Comparison of ENCODE assay signal across 8 cellular contexts in the genomic region with DNA sequence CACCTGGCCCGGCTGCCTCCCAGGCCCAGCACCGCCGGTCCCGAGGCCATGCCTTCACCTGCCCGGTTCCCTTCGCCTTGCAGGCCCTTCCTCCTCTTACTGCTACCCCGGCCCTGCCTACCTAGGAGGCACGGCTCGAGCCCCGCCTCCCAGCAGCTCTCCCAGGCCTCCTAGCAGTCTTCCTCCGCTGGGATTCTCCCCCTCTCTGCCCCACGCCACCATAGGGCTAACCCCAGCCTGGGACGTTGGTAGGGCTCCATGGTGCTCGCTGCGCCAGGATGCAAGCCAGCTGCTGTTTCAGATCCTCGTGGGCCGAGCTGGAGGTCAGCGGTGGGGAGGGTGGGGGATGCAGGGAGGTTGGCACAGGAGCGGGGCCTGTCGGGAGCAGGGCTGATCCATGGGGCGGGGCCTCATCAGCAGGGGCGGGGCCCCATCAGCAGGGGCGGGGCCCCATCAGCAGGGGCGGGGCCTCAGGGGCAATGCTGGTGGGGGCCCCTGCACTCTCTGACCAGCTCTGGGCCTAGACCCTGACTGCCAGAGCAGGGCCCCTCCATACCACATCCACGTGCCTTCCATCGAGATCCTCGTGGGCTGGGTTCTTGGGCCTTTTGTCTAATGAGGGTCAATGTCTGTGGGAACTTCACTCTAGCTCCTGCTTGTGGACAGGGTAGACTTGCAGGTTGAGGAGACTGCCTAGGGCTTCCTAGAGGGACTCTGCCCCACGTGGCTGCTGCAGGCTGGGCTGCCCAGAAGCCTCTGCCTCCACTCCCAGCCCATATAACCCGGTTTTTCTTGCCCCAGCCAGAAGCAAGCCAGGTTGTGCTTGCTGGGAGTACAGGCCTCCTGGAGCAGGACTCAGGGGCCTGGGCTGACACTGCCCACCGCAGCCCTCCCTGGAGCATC.
DNase-seq lines count a peak whose midpoint lies in the region; ATAC-seq, FAIRE-seq and TF ChIP-seq lines count a peak whose summit lies in the region.
"Had no signal": no experiment of that assay in that cellular context is flagged by ENCODE, and none has a peak within 500 bp of the region (broad histone marks: within the 10 kb centered on the region; RNA-seq: fewer than 3 reads in every experiment).

No MANE protein-coding gene starts in this region.

- FAIRE-seq in H1 (lab: Jason Lieb, UNC), result no peak
- FAIRE-seq: endometrium had no signal

- peaks cover 2 to 18% (median 17%) of the 10 kb centered on the region in 4 experiments; a peak in 6 of 8 replicates for H3K36me3 ChIP-seq in H1 (ENCODE audit: control insufficient read depth in 2 of 4, insufficient read depth in 4 of 4, low read length in 3 of 4)
- peaks cover 0 to 2% of the 10 kb centered on the region in 2 donors for H3K36me3 ChIP-seq in neuronal stem cell (replicated peaks in 1 of 2; ENCODE audit: control insufficient read depth in 2 of 2, insufficient read depth in 2 of 2, low read length in 2 of 2)

- CTCF ChIA-PET in H1 (lab: Charles Lee; ENCODE audit: partially characterized antibody), result interaction anchor here (0.7 to 8.1 kb wide), 31 partner anchors 10 to 431 kb away, joined by 3 to 159 read pairs (median 6); no protein-coding TSS in a partner anchor

- no peak; a peak in 1 of 3 replicates for TF ChIP-seq POLR2A in H1 (IDR thresholded peaks at IDR 0.05; ENCODE audit: control extremely low read depth in 1 of 2, low read depth in 2 of 2, low read length in 2 of 2)

- H2BK12ac ChIP-seq in H1 (ENCODE audit: low read depth, low read length) (no peak overlapping the region; the same call in 1 of the 2 replicates), neuronal stem cell (ENCODE audit: low read length) (no peak overlapping the region)

- H4K20me1 ChIP-seq in H1 (replicated peaks in 1 of 2; ENCODE audit: control insufficient read depth in 1 of 2, insufficient read depth in 2 of 2, low read length in 2 of 2), result peaks cover 1 to 19% of the 10 kb centered on the region in 2 experiments

- H3K4me3 ChIP-seq in H1 (ENCODE audit: extremely low read depth in 1 of 4, insufficient read depth in 2 of 4, low read depth in 3 of 4, low read length in 4 of 4) (peak overlapping the region; percentile 65 to 77 (median 71)), neuronal stem cell (ENCODE audit: low read length in 2 of 2) (peak overlapping the region in 1 of 2 donors; percentile 77)

- no peaks in the 10 kb centered on the region for H3K27me3 ChIP-seq in H1 (replicated peaks in 1 of 4; ENCODE audit: control insufficient read depth in 3 of 4, extremely low read depth in 1 of 4, insufficient read depth in 3 of 4, low read length in 3 of 4)
- H3K27me3 ChIP-seq in neuronal stem cell (ENCODE audit: control insufficient read depth in 3 of 3, insufficient read depth in 3 of 3, low read depth in 1 of 3, low read length in 3 of 3), result peaks cover 0 to 9% (median 3%) of the 10 kb centered on the region in 3 experiments

- H4K8ac ChIP-seq in H1 (ENCODE audit: extremely low read depth, insufficient read depth, low read length) (peak overlapping the region; percentile 88), neuronal stem cell (ENCODE audit: low read depth, low read length) (no peak overlapping the region)

- H3K18ac ChIP-seq in H1 (ENCODE audit: extremely low read depth, low read length), result peak overlapping the region; percentile 84
- H3K18ac ChIP-seq in neuronal stem cell (ENCODE audit: low read length), result peak overlapping the region; percentile 69

- H3K4ac ChIP-seq in H1 (replicated peaks; ENCODE audit: insufficient read length, low read depth, low read length), result peak overlapping the region; percentile 89
- no peak overlapping the region for H3K4ac ChIP-seq in neuronal stem cell (ENCODE audit: low read length)

- H3K56ac ChIP-seq in H1 (replicated peaks; ENCODE audit: insufficient read length, low read depth, low read length), result no peak overlapping the region

- peak overlapping the region; percentile 95 for H4K5ac ChIP-seq in H1 (ENCODE audit: insufficient read length, low read depth, low read length)

- H2BK20ac ChIP-seq in H1 (ENCODE audit: low read length), result 0 out of 2 replicates have a peak overlapping the region, but pooled peaks have one; percentile 72

- H3K23ac ChIP-seq in H1 (ENCODE audit: insufficient read length) (no peak overlapping the region), neuronal stem cell (ENCODE audit: low read depth, low read length, poor library complexity) (peak overlapping the region; percentile 95)

- TF ChIP-seq CTCF in H1 (IDR thresholded peaks at IDR 0.05; ENCODE audit: control extremely low read depth in 1 of 3, insufficient read depth in 1 of 3, low read depth in 1 of 3, low read length in 3 of 3), result peak in 2 of 3 experiments; percentile 13 to 27; a peak in 2 of 4 replicates

- H3K4me2 ChIP-seq in H1 (ENCODE audit: insufficient read depth in 1 of 2, low read depth in 2 of 2, low read length in 2 of 2), result peak overlapping the region; percentile 69 to 94
- peak overlapping the region; percentile 86 for H3K4me2 ChIP-seq in neuronal stem cell (ENCODE audit: insufficient read depth, low read length, poor library complexity, severe bottlenecking)

- peak overlapping the region; percentile 74; the same call in 1 of the 2 replicates for H2AFZ ChIP-seq in H1 (ENCODE audit: low read length)
- peak overlapping the region; percentile 41 for H2AFZ ChIP-seq in neuronal stem cell (ENCODE audit: low read length)

- peaks cover 0 to 10% (median 4%) of the 10 kb centered on the region in 4 experiments; a peak in 5 of 7 replicates for H3K4me1 ChIP-seq in H1 (replicated peaks in 1 of 4; ENCODE audit: control insufficient read depth in 3 of 4, insufficient read depth in 4 of 4, low read length in 3 of 4)
- H3K4me1 ChIP-seq in neuronal stem cell (ENCODE audit: control insufficient read depth in 2 of 2, insufficient read depth in 1 of 2, low read depth in 1 of 2, low read length in 2 of 2), result peaks cover 0 to 10% of the 10 kb centered on the region in 2 donors

- WGBS in H1 (ENCODE audit: extremely low coverage in 1 of 2, insufficient coverage in 1 of 2, insufficient read length in 1 of 2, insufficient replicate concordance in 2 of 2, low coverage in 1 of 2, low lambda C conversion rate in 2 of 2, missing lambda C conversion rate in 1 of 2), 2 experiments, result 22% methylated on average over 15 of the region's 30 CpGs; no CpG with 5 or more reads in 1 of the 2 experiments
- no CpG with 5 or more reads among the region's 30 CpGs for WGBS in neuronal stem cell (ENCODE audit: extremely low coverage in 2 of 2, insufficient read length in 2 of 2, insufficient replicate concordance in 1 of 2), 2 donors

- TF ChIP-seq EP300 in H1 (IDR thresholded peaks at IDR 0.05; ENCODE audit: borderline replicate concordance in 1 of 2, low read depth in 2 of 2, low read length in 2 of 2), result no peak

- H3K79me1 ChIP-seq in H1 (ENCODE audit: low read depth, low read length) (no peaks in the 10 kb centered on the region), neuronal stem cell (ENCODE audit: low read depth, low read length) (no peaks in the 10 kb centered on the region)

- peak overlapping the region; percentile 53 for H4K91ac ChIP-seq in H1 (replicated peaks; ENCODE audit: insufficient read length, low read length)
- no peak overlapping the region for H4K91ac ChIP-seq in neuronal stem cell (ENCODE audit: low read depth, low read length, poor library complexity)

- peak overlapping the region; percentile 67; the same call in 1 of the 2 replicates for H2BK5ac ChIP-seq in H1 (ENCODE audit: low read depth, low read length)
- peak overlapping the region; percentile 39 for H2BK5ac ChIP-seq in neuronal stem cell (ENCODE audit: low read length)

- no peak overlapping the region for H3K14ac ChIP-seq in H1 (ENCODE audit: insufficient read length)
- peak overlapping the region; percentile 33 for H3K14ac ChIP-seq in neuronal stem cell (ENCODE audit: low read length)

- H3K23me2 ChIP-seq in H1 (ENCODE audit: low read depth, low read length), result peaks cover 5% of the 10 kb centered on the region; the same call in 1 of the 2 replicates

- H3K9me3 ChIP-seq in H1 (ENCODE audit: insufficient read depth in 2 of 2, low read depth in 1 of 2, low read length in 1 of 2), result no peaks in the 10 kb centered on the region
- H3K9me3 ChIP-seq in neuronal stem cell (replicated peaks in 1 of 2; ENCODE audit: control insufficient read depth in 2 of 2, insufficient read depth in 1 of 2, low read depth in 1 of 2, low read length in 2 of 2), result no peaks in the 10 kb centered on the region

- H2BK120ac ChIP-seq in H1 (replicated peaks; ENCODE audit: low read depth, low read length) (no peak overlapping the region), neuronal stem cell (ENCODE audit: low read depth, low read length) (peak overlapping the region; percentile 81)

- POLR2A ChIA-PET in H1 (lab: Charles Lee; ENCODE audit: partially characterized antibody), result interaction anchor here (0.9 to 1.4 kb wide), 2 partner anchors 205 to 421 kb away, joined by 3 to 5 read pairs; a partner anchor contains a TSS

- peak overlapping the region; percentile 95; the same call in 1 of the 2 replicates for H2BK15ac ChIP-seq in H1 (ENCODE audit: low read length)
- peak overlapping the region; percentile 57 for H2BK15ac ChIP-seq in neuronal stem cell (ENCODE audit: low read length)

- H2AK5ac ChIP-seq in H1 (ENCODE audit: low read depth, low read length), result no peak overlapping the region; the same call in 1 of the 2 replicates
- H2AK5ac ChIP-seq in neuronal stem cell (ENCODE audit: low read depth, low read length), result peak overlapping the region; percentile 93

- ATAC-seq in GM19455 (IDR thresholded peaks at IDR 0.05; ENCODE audit: unreplicated experiment) (peak; percentile 38), GM19395 (IDR thresholded peaks at IDR 0.05; ENCODE audit: unreplicated experiment) (no peak), GM19452 (IDR thresholded peaks at IDR 0.05; ENCODE audit: unreplicated experiment) (no peak)

- no peak for TF ChIP-seq RAD21 in H1 (IDR thresholded peaks at IDR 0.05 in 1 of 2, conservative IDR thresholded peaks at IDR 0.05 in 1 of 2; ENCODE audit: low read depth in 2 of 2, low read length in 2 of 2)

- H3K9ac ChIP-seq in H1 (replicated peaks in 1 of 4; ENCODE audit: extremely low read depth in 1 of 4, low read depth in 3 of 4, low read length in 3 of 4) (peak overlapping the region in 3 of 4 experiments; percentile 22 to 83 (median 38); a peak in 3 of 7 replicates), neuronal stem cell (ENCODE audit: low read depth, low read length, poor library complexity) (peak overlapping the region; percentile 84)

- DNase-seq in NCI-H2029 (lab: John Stamatoyannopoulos, UW), result peak; percentile 38
- peak in 1 of 2 experiments; percentile 96 for DNase-seq in H1 (ENCODE audit: low read depth in 1 of 2, low spot score in 2 of 2)
- no peak for DNase-seq in neuronal stem cell (ENCODE audit: low spot score)
- no peak for DNase-seq in AML-193 (lab: John Stamatoyannopoulos, UW)

- H3K27ac ChIP-seq in H1 (ENCODE audit: low read depth, low read length) (no peak overlapping the region; the same call in 1 of the 2 replicates), neuronal stem cell (replicated peaks; ENCODE audit: low read length) (no peak overlapping the region)

- H3K79me2 ChIP-seq in H1 (ENCODE audit: control insufficient read depth in 1 of 2, insufficient read depth in 2 of 2, low read length in 2 of 2), result no peaks in the 10 kb centered on the region; a peak in 1 of 4 replicates
